In genomic region chr2:239297142-239298125, GRCh38 we compare ENCODE assay signal across 10 cellular contexts.
DNase-seq lines count a peak whose midpoint lies in the region; ATAC-seq, FAIRE-seq and TF ChIP-seq lines count a peak whose summit lies in the region.
"Had no signal": no experiment of that assay in that cellular context is flagged by ENCODE, and none has a peak within 500 bp of the region (broad histone marks: within the 10 kb centered on the region; RNA-seq: fewer than 3 reads in every experiment).

No MANE protein-coding gene starts in this region.

- WGBS in A549 (ENCODE audit: missing lambda C conversion rate), result 97% methylated on average over 22 of the region's 22 CpGs

- peak overlapping the region; percentile 79 to 94 (median 92) for H3K4me3 Mint-ChIP-seq in naive thymus-derived CD8-positive, alpha-beta T cell
- H3K4me3 Mint-ChIP-seq in mesothelial cell of epicardium, result no peak overlapping the region

- H2AFZ ChIP-seq in Loucy (ENCODE audit: low read length), result no peak overlapping the region

- H3K27me3 ChIP-seq in Loucy (ENCODE audit: insufficient read depth, low read length, poor library complexity, severe bottlenecking), result no peaks in the 10 kb centered on the region
- no peaks in the 10 kb centered on the region for H3K27me3 ChIP-seq in effector memory CD4-positive, alpha-beta T cell (replicated peaks; ENCODE audit: control insufficient read depth, insufficient read depth, low read length, poor library complexity, severe bottlenecking)
- H3K27me3 ChIP-seq: breast epithelium had no signal

- H3K27ac ChIP-seq in A549, result peak overlapping the region in 1 of 2 experiments; percentile 70; a peak in 2 of 6 replicates
- peak overlapping the region; percentile 67 for H3K27ac ChIP-seq in effector memory CD4-positive, alpha-beta T cell (ENCODE audit: insufficient read depth, low read length, poor library complexity, severe bottlenecking)
- H3K27ac ChIP-seq: breast epithelium had no signal

- no peaks in the 10 kb centered on the region for H4K20me1 ChIP-seq in Loucy (ENCODE audit: insufficient read depth, low read length, poor library complexity, severe bottlenecking)

- POLR2A ChIA-PET in A549 (lab: Yijun Ruan, JAX), result no interaction called here
- POLR2A ChIA-PET in naive thymus-derived CD8-positive, alpha-beta T cell (lab: Charles Lee), result interaction anchor here (0.6 to 11.6 kb wide), 19 partner anchors 9 to 104 kb away, joined by 3 to 98 read pairs (median 6); partner anchors contain the start of gene HDAC4

- peaks cover 55% of the 10 kb centered on the region for H3K79me2 ChIP-seq in Loucy (ENCODE audit: insufficient read depth, low read length)

- peaks cover 47 to 84% (median 81%) of the 10 kb centered on the region in 4 donors for H3K4me1 Mint-ChIP-seq in naive thymus-derived CD8-positive, alpha-beta T cell
- peaks cover 10% of the 10 kb centered on the region for H3K4me1 Mint-ChIP-seq in mesothelial cell of epicardium

- DNase-seq in A549 (ENCODE audit: low read depth in 1 of 2, low spot score in 1 of 2) (no peak), mesothelial cell of epicardium (ENCODE audit: low spot score in 2 of 2, unreplicated experiment in 2 of 2) (no peak), retina (no peak)
- DNase-seq in effector memory CD4-positive, alpha-beta T cell, result no peak
- peak in 3 of 10 donors; percentile 37 to 61 (median 50) for DNase-seq in naive thymus-derived CD8-positive, alpha-beta T cell
- DNase-seq: NCI-H2107 had no signal

- no peaks in the 10 kb centered on the region for H3K27me3 Mint-ChIP-seq in naive thymus-derived CD8-positive, alpha-beta T cell
- H3K27me3 Mint-ChIP-seq in mesothelial cell of epicardium (ENCODE audit: low read depth), result no peaks in the 10 kb centered on the region

- CTCF ChIA-PET in A549 (lab: Yijun Ruan, JAX), result interaction anchor here (0.6 to 1.6 kb wide), 7 partner anchors 9 to 642 kb away, joined by 3 to 4 read pairs (median 3); no protein-coding TSS in a partner anchor

- H3K9me3 Mint-ChIP-seq in naive thymus-derived CD8-positive, alpha-beta T cell, result no peaks in the 10 kb centered on the region
- no peaks in the 10 kb centered on the region for H3K9me3 Mint-ChIP-seq in mesothelial cell of epicardium

- TF ChIP-seq RAD21 in A549 (conservative IDR thresholded peaks at IDR 0.05 in 1 of 2, IDR thresholded peaks at IDR 0.05 in 1 of 2), result no peak

- TF ChIP-seq CTCF in A549 (IDR thresholded peaks at IDR 0.05), result no peak
- no peak for TF ChIP-seq CTCF in Loucy (conservative IDR thresholded peaks at IDR 0.05; ENCODE audit: low read length)
- no peak for TF ChIP-seq CTCF in mesothelial cell of epicardium (IDR thresholded peaks at IDR 0.05; ENCODE audit: unreplicated experiment)

- no peak for TF ChIP-seq POLR2A in A549 (IDR thresholded peaks at IDR 0.05; ENCODE audit: low read length)

- H3K4me1 ChIP-seq in A549 (peaks cover 28% of the 10 kb centered on the region), Loucy (ENCODE audit: insufficient read depth, low read length, poor library complexity, severe bottlenecking) (peaks cover 51% of the 10 kb centered on the region)
- H3K4me1 ChIP-seq in effector memory CD4-positive, alpha-beta T cell (ENCODE audit: control insufficient read depth, insufficient read depth, low read length, poor library complexity, severe bottlenecking), result peaks cover 49% of the 10 kb centered on the region
- H3K4me1 ChIP-seq: breast epithelium had no signal

- peak in 1 of 2 experiments; percentile 15; a peak in 2 of 6 replicates for ATAC-seq in A549
- peak in 1 of 2 donors; percentile 16 for ATAC-seq in naive thymus-derived CD8-positive, alpha-beta T cell
- ATAC-seq in SK-N-SH treated with all-trans-retinoic acid at 6 μM for 48 hours, result no peak
- no peak for ATAC-seq in GM21528 (IDR thresholded peaks at IDR 0.05; ENCODE audit: low FRiP score, unreplicated experiment)

- no peak for FAIRE-seq in A549 (lab: Jason Lieb, UNC)

- no peak for TF ChIP-seq EP300 in A549 (IDR thresholded peaks at IDR 0.05)

- H3K27ac Mint-ChIP-seq in naive thymus-derived CD8-positive, alpha-beta T cell, result peak overlapping the region; percentile 89 to 99 (median 96)
- no peak overlapping the region for H3K27ac Mint-ChIP-seq in mesothelial cell of epicardium

- H3K4me2 ChIP-seq in A549 (peak overlapping the region; percentile 64), Loucy (ENCODE audit: low read depth, low read length, poor library complexity, severe bottlenecking) (peak overlapping the region; percentile 91)

- H3K36me3 Mint-ChIP-seq in naive thymus-derived CD8-positive, alpha-beta T cell, result no peaks in the 10 kb centered on the region
- no peaks in the 10 kb centered on the region for H3K36me3 Mint-ChIP-seq in mesothelial cell of epicardium

- H3K9me3 ChIP-seq in A549 (no peaks in the 10 kb centered on the region), Loucy (ENCODE audit: insufficient read depth, low read depth, low read length) (no peaks in the 10 kb centered on the region)
- H3K9me3 ChIP-seq in effector memory CD4-positive, alpha-beta T cell (ENCODE audit: control insufficient read depth, low read length), result no peaks in the 10 kb centered on the region
- H3K9me3 ChIP-seq: breast epithelium had no signal

- H3K9ac ChIP-seq in Loucy (ENCODE audit: low read depth, low read length, poor library complexity, severe bottlenecking), result peak overlapping the region; percentile 56

- H3K36me3 ChIP-seq in Loucy (ENCODE audit: insufficient read depth, low read length), result no peaks in the 10 kb centered on the region
- no peaks in the 10 kb centered on the region for H3K36me3 ChIP-seq in effector memory CD4-positive, alpha-beta T cell (ENCODE audit: control insufficient read depth, insufficient read depth, low read length)
- H3K36me3 ChIP-seq: breast epithelium had no signal

- H3F3A ChIP-seq in Loucy (ENCODE audit: low read depth), result no peaks in the 10 kb centered on the region

- H3K9me2 ChIP-seq in Loucy (replicated peaks; ENCODE audit: low read depth, low read length), result no peaks in the 10 kb centered on the region

- H3K4me3 ChIP-seq in A549 (no peak overlapping the region), Loucy (ENCODE audit: low read length, poor library complexity, severe bottlenecking) (peak overlapping the region; percentile 66)
- peak overlapping the region; percentile 51 for H3K4me3 ChIP-seq in effector memory CD4-positive, alpha-beta T cell (ENCODE audit: insufficient read depth, low read depth, low read length, poor library complexity, severe bottlenecking)
- H3K4me3 ChIP-seq: breast epithelium had no signal

TF ChIP-seq in A549, 52 proteins besides CTCF, POLR2A, EP300 and RAD21 (continues in another document):
- no peak for TF ChIP-seq PBX3 (IDR thresholded peaks at IDR 0.05)
- no peak for TF ChIP-seq ZSCAN20 (CRISPR knock-in tag; IDR thresholded peaks at IDR 0.05)
- no peak for TF ChIP-seq FOSL2 (IDR thresholded peaks at IDR 0.05)
- no peak for TF ChIP-seq FOSL2 (CRISPR knock-in tag; IDR thresholded peaks at IDR 0.05)
- no peak for TF ChIP-seq GATA3 (IDR thresholded peaks at IDR 0.05; ENCODE audit: borderline replicate concordance)
- no peak for TF ChIP-seq NR3C1 (IDR thresholded peaks at IDR 0.05)
- TF ChIP-seq JUN (IDR thresholded peaks at IDR 0.05), result no peak
- TF ChIP-seq NPAS2 (CRISPR knock-in tag; IDR thresholded peaks at IDR 0.05; ENCODE audit: borderline replicate concordance), result no peak
- no peak for TF ChIP-seq ESRRA (IDR thresholded peaks at IDR 0.05; ENCODE audit: borderline replicate concordance, low read length)
- no peak for TF ChIP-seq ATOH8 (CRISPR knock-in tag; IDR thresholded peaks at IDR 0.05; ENCODE audit: low read depth)

TF ChIP-seq in SK-N-SH treated with all-trans-retinoic acid at 6 μM for 48 hours, 23 proteins besides CTCF, POLR2A, EP300 and RAD21 (continues in another document):
- TF ChIP-seq ZNF565 (CRISPR knock-in tag; conservative IDR thresholded peaks at IDR 0.05; ENCODE audit: low read depth) (no peak), CSDC2 (CRISPR knock-in tag; IDR thresholded peaks at IDR 0.05) (no peak), ARNTL (CRISPR knock-in tag; IDR thresholded peaks at IDR 0.05; ENCODE audit: borderline replicate concordance, low read depth) (no peak), PPARA (CRISPR knock-in tag; IDR thresholded peaks at IDR 0.05; ENCODE audit: borderline replicate concordance) (no peak), ZC3H10 (CRISPR knock-in tag; IDR thresholded peaks at IDR 0.05) (no peak), ZFP30 (CRISPR knock-in tag; IDR thresholded peaks at IDR 0.05) (no peak), CSRNP3 (CRISPR knock-in tag; IDR thresholded peaks at IDR 0.05) (no peak), TCF4 (CRISPR knock-in tag; IDR thresholded peaks at IDR 0.05; ENCODE audit: borderline replicate concordance) (no peak)
